Comparison of ENCODE assay signal across 22 cellular contexts in the genomic region with DNA sequence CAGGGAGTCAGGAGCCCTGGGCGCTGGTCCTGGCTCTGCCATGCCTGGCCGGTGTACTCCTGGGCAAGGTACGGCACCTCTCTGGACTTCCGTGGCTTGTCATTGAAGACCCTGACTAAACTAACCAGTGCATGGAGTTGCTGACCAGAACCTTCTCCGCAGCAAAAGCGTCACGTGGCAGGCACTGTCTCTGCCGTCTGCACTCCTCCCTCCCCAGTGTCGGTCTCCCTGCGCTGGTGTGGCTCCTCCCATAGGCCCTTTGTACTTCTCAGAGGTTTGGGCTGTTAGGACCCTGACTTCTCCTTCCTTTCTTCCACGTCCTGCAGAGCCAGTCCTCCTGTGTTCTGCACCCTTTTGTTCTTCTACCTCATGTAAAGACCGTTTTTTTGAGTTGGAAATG.
DNase-seq lines count a peak whose midpoint lies in the region; ATAC-seq and TF ChIP-seq lines count a peak whose summit lies in the region.
"Had no signal": no experiment of that assay in that cellular context is flagged by ENCODE, and none has a peak within 500 bp of the region (broad histone marks: within the 10 kb centered on the region; RNA-seq: fewer than 3 reads in every experiment).

No MANE protein-coding gene starts in this region.

- H3K27me3 ChIP-seq in OCI-LY3 (ENCODE audit: low read depth, low read length): peaks cover 64% of the 10 kb centered on the region
- no peaks in the 10 kb centered on the region for H3K27me3 ChIP-seq in hepatocyte
- no peaks in the 10 kb centered on the region for H3K27me3 ChIP-seq in mesendoderm (ENCODE audit: insufficient read depth, low read length, poor library complexity)
- H3K27me3 ChIP-seq: BLaER1, Peyer's patch had no signal

- H3K56ac ChIP-seq in mesendoderm (ENCODE audit: low read length): peak overlapping the region; percentile 12

- H3K9me2 ChIP-seq in hepatocyte (replicated peaks; ENCODE audit: insufficient read depth): no peaks in the 10 kb centered on the region

- H3K27ac ChIP-seq in OCI-LY3 (ENCODE audit: low read length): no peak overlapping the region
- H3K27ac ChIP-seq in hepatocyte: no peak overlapping the region
- H3K27ac ChIP-seq in mesendoderm (ENCODE audit: low read depth, low read length): no peak overlapping the region
- H3K27ac ChIP-seq: BLaER1, Peyer's patch had no signal

- H3K4ac ChIP-seq in mesendoderm (ENCODE audit: low read depth, low read length): no peak overlapping the region

- no peak overlapping the region for H4K5ac ChIP-seq in mesendoderm (ENCODE audit: low read length)

- ATAC-seq in stimulated activated naive CD8-positive, alpha-beta T cell treated with anti-CD3 and anti-CD28 coated beads, Interleukin-15, Interleukin-2, amounts not matched to agents 100 U/mL and 50 U/mL, for 24 hours: no peak

- H2BK5ac ChIP-seq in mesendoderm (ENCODE audit: low read length): no peak overlapping the region

- no peak overlapping the region for H2AK5ac ChIP-seq in mesendoderm (ENCODE audit: low read length)

- no peaks in the 10 kb centered on the region for H3K79me1 ChIP-seq in mesendoderm (ENCODE audit: low read length)

- H4K20me1 ChIP-seq in OCI-LY3 (ENCODE audit: insufficient read depth, low read length): no peaks in the 10 kb centered on the region
- H4K20me1 ChIP-seq in hepatocyte (ENCODE audit: insufficient read depth, poor library complexity, severe bottlenecking): no peaks in the 10 kb centered on the region
- H4K20me1 ChIP-seq: BLaER1 had no signal

- H3K4me2 ChIP-seq in OCI-LY3 (ENCODE audit: low read length) (0 out of 2 replicates have a peak overlapping the region, but pooled peaks have one; percentile 20), hepatocyte (peak overlapping the region; percentile 8), mesendoderm (ENCODE audit: low read length) (no peak overlapping the region)
- H3K4me2 ChIP-seq: BLaER1 had no signal

- no peak overlapping the region for H2AFZ ChIP-seq in OCI-LY3 (ENCODE audit: low read depth, low read length)
- H2AFZ ChIP-seq in hepatocyte: no peak overlapping the region

- no peak overlapping the region for H3K4me3 ChIP-seq in OCI-LY3 (ENCODE audit: low read length)
- no peak overlapping the region for H3K4me3 ChIP-seq in hepatocyte
- H3K4me3 ChIP-seq in mesendoderm (ENCODE audit: low read length): no peak overlapping the region
- H3K4me3 ChIP-seq: BLaER1, Peyer's patch had no signal

- no peak overlapping the region for H3K23ac ChIP-seq in mesendoderm (ENCODE audit: low read length)

- WGBS in hepatocyte (ENCODE audit: low lambda C conversion rate, missing lambda C conversion rate): 81% methylated on average over 12 of the region's 12 CpGs
- WGBS in mesendoderm (ENCODE audit: extremely low coverage, insufficient coverage, low lambda C conversion rate): no CpG with 5 or more reads among the region's 12 CpGs

- H2BK15ac ChIP-seq in mesendoderm (replicated peaks; ENCODE audit: low read depth): no peak overlapping the region

- H3K4me1 ChIP-seq in OCI-LY3 (ENCODE audit: low read length) (peaks cover 25% of the 10 kb centered on the region), hepatocyte (ENCODE audit: insufficient read depth) (peaks cover 28% of the 10 kb centered on the region), mesendoderm (ENCODE audit: control insufficient read depth, low read depth, low read length) (no peaks in the 10 kb centered on the region)
- H3K4me1 ChIP-seq: BLaER1, Peyer's patch had no signal

- H3K36me3 ChIP-seq in OCI-LY3 (replicated peaks; ENCODE audit: low read depth, low read length) (no peaks in the 10 kb centered on the region), hepatocyte (replicated peaks; ENCODE audit: insufficient read depth, low read depth) (no peaks in the 10 kb centered on the region), mesendoderm (ENCODE audit: control insufficient read depth, insufficient read depth, low read length) (no peaks in the 10 kb centered on the region)
- H3K36me3 ChIP-seq: BLaER1, Peyer's patch had no signal

- no peaks in the 10 kb centered on the region for H3K9me3 ChIP-seq in OCI-LY3 (ENCODE audit: insufficient read depth, low read length)
- no peaks in the 10 kb centered on the region for H3K9me3 ChIP-seq in hepatocyte (ENCODE audit: low read depth)
- H3K9me3 ChIP-seq: BLaER1, Peyer's patch had no signal

- DNase-seq in ELF-1 (ENCODE audit: low read depth, low spot score): peak; percentile 43
- DNase-seq in hepatocyte (ENCODE audit: low spot score): no peak
- DNase-seq in mesendoderm: peak; percentile 21
- DNase-seq in NCI-H510A treated with DMSO at 0.1 percent for 48 hours (lab: John Stamatoyannopoulos, UW): no peak
- DNase-seq in stimulated activated naive CD8-positive, alpha-beta T cell treated with anti-CD3 and anti-CD28 coated beads, Interleukin-15, Interleukin-2, amounts not matched to agents 100 U/mL and 50 U/mL, for 24 hours: no peak
- no peak for DNase-seq in putamen (ENCODE audit: low spot score)
- no peak for DNase-seq in NCI-H146 (lab: John Stamatoyannopoulos, UW)
- DNase-seq: CD4-positive, alpha-beta T cell; DMS53; GOT3; KBM-7; MV-4-11; NCI-H1105; NCI-H1436 treated with DMSO at 0.1 percent for 48 hours; NCI-H1930; NCI-H2107; NCI-H446 treated with DMSO at 0.1 percent for 48 hours; NCI-H69; Peyer's patch; SHP77 treated with DMSO at 0.1 percent for 48 hours had no signal

- H3K18ac ChIP-seq in mesendoderm (ENCODE audit: low read length): no peak overlapping the region

- no peaks in the 10 kb centered on the region for H3K79me2 ChIP-seq in OCI-LY3 (ENCODE audit: low read length)
- no peaks in the 10 kb centered on the region for H3K79me2 ChIP-seq in hepatocyte
- H3K79me2 ChIP-seq in mesendoderm (ENCODE audit: control insufficient read depth, insufficient read depth, low read length): no peaks in the 10 kb centered on the region

- no peak for TF ChIP-seq CTCF in OCI-LY3 (IDR thresholded peaks at IDR 0.05; ENCODE audit: low read depth, low read length)
- no peak for TF ChIP-seq CTCF in hepatocyte (IDR thresholded peaks at IDR 0.05; ENCODE audit: poor library complexity)

- H4K8ac ChIP-seq in mesendoderm (ENCODE audit: low read depth, low read length): no peak overlapping the region

- H2BK120ac ChIP-seq in mesendoderm (ENCODE audit: low read depth, low read length): no peak overlapping the region

- H3K9ac ChIP-seq in OCI-LY3 (ENCODE audit: low read length) (no peak overlapping the region), mesendoderm (ENCODE audit: low read length) (no peak overlapping the region)
- H3K9ac ChIP-seq: BLaER1 had no signal

Comparison
In these comparisons a context has a peak if more than half of its experiments do, and no peak if none do; other contexts are left out.
1. DNase-seq: peak in ELF-1 (single experiment) and mesendoderm (single experiment); none in hepatocyte (single experiment), NCI-H510A treated with DMSO at 0.1 percent for 48 hours (single experiment), stimulated activated naive CD8-positive, alpha-beta T cell treated with anti-CD3 and anti-CD28 coated beads, Interleukin-15, Interleukin-2, amounts not matched to agents 100 U/mL and 50 U/mL, for 24 hours (single experiment), putamen (single experiment) and NCI-H146 (single experiment).